Comparison of ENCODE assay signal across 11 cellular contexts in the genomic region with DNA sequence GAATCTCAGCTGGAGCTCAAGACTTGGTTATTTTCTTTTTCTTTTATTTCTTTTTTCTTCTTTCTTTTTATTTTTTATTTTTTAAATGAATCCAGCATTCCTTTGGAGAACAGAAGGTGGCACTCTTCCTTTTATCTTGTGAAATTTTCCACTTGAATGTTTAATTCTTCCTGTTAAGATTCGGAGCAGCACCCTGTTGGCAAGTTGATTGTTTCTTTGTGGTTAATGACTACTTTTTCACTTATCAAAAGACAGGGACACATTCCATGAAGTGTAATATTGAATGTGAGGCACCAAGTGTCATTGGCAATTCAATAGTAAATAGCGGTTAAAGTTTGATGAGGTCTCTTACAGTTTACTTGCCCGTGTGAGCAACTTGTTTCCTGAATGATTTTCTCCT.
DNase-seq lines count a peak whose midpoint lies in the region; ATAC-seq and TF ChIP-seq lines count a peak whose summit lies in the region.
"Had no signal": no experiment of that assay in that cellular context is flagged by ENCODE, and none has a peak within 500 bp of the region (broad histone marks: within the 10 kb centered on the region; RNA-seq: fewer than 3 reads in every experiment).

No MANE protein-coding gene starts in this region.

- TF ChIP-seq CTCF in BE2C (IDR thresholded peaks at IDR 0.05; ENCODE audit: low read depth, low read length) (peak; percentile 38), VCaP (conservative IDR thresholded peaks at IDR 0.05) (peak; percentile 84)

- H3K27ac ChIP-seq in VCaP (no peak overlapping the region), iPS DF 6.9 (ENCODE audit: low read length) (no peak overlapping the region)

- H3K4me1 Mint-ChIP-seq in activated T-cell treated with anti-CD3 and anti-CD28 coated beads, Interleukin-2, amount 50 U/mL, for 4 hours (ENCODE audit: low read depth): no peaks in the 10 kb centered on the region
- H3K4me1 Mint-ChIP-seq: memory B cell had no signal

- no peak for DNase-seq in BE2C
- DNase-seq in Kasumi-1 (lab: John Stamatoyannopoulos, UW): peak; percentile 15 to 46
- peak; percentile 16 for DNase-seq in iPS DF 6.9 (ENCODE audit: low read depth, low spot score)
- no peak for DNase-seq in germinal center (ENCODE audit: low spot score)
- no peak for DNase-seq in DMS114 treated with DMSO at 0.1 percent for 48 hours (lab: John Stamatoyannopoulos, UW; ENCODE audit: unreplicated experiment)
- DNase-seq in stimulated activated CD4-positive, alpha-beta T cell treated with anti-CD3 and anti-CD28 coated beads, Interleukin-4, amount 100 ng/mL, for 24 hours: no peak
- DNase-seq in activated T-cell treated with anti-CD3 and anti-CD28 coated beads, Interleukin-2, amount 50 U/mL, for 4 hours: no peak
- DNase-seq: DND-41; stimulated activated CD4-positive, alpha-beta T cell treated with anti-CD3 and anti-CD28 coated beads, Interleukin-2, amount 100 ng/mL, for 48 hours had no signal

- no peaks in the 10 kb centered on the region for H3K9me3 Mint-ChIP-seq in activated T-cell treated with anti-CD3 and anti-CD28 coated beads, Interleukin-2, amount 50 U/mL, for 4 hours

- no peak for ATAC-seq in activated T-cell treated with anti-CD3 and anti-CD28 coated beads, Interleukin-2, amount 50 U/mL, for 4 hours

- H3K4me1 ChIP-seq in BE2C: peaks cover 18% of the 10 kb centered on the region
- H3K4me1 ChIP-seq in iPS DF 6.9 (ENCODE audit: control insufficient read depth, insufficient read depth, low read length): no peaks in the 10 kb centered on the region

- no peak overlapping the region for H3K4me3 Mint-ChIP-seq in activated T-cell treated with anti-CD3 and anti-CD28 coated beads, Interleukin-2, amount 50 U/mL, for 4 hours
- H3K4me3 Mint-ChIP-seq: memory B cell had no signal

- WGBS in iPS DF 6.9 (ENCODE audit: insufficient coverage, insufficient read length): no CpG with 5 or more reads among the region's 3 CpGs

- peaks cover 5% of the 10 kb centered on the region for H3K27me3 Mint-ChIP-seq in activated T-cell treated with anti-CD3 and anti-CD28 coated beads, Interleukin-2, amount 50 U/mL, for 4 hours (ENCODE audit: low read depth)
- H3K27me3 Mint-ChIP-seq: memory B cell had no signal

- H3K4me3 ChIP-seq in BE2C (ENCODE audit: low read depth, low read length): no peak overlapping the region
- H3K4me3 ChIP-seq in iPS DF 6.9 (ENCODE audit: low read length): no peak overlapping the region

- H3K36me3 ChIP-seq in BE2C (no peaks in the 10 kb centered on the region), iPS DF 6.9 (ENCODE audit: control insufficient read depth, insufficient read depth, low read length) (no peaks in the 10 kb centered on the region)

- H3K9me3 ChIP-seq in BE2C: no peaks in the 10 kb centered on the region
- no peaks in the 10 kb centered on the region for H3K9me3 ChIP-seq in iPS DF 6.9 (ENCODE audit: control insufficient read depth, insufficient read depth, low read length)

- H3K27me3 ChIP-seq in BE2C: no peaks in the 10 kb centered on the region
- H3K27me3 ChIP-seq in iPS DF 6.9 (ENCODE audit: control insufficient read depth, insufficient read depth, low read length): no peaks in the 10 kb centered on the region

- no peaks in the 10 kb centered on the region for H3K36me3 Mint-ChIP-seq in activated T-cell treated with anti-CD3 and anti-CD28 coated beads, Interleukin-2, amount 50 U/mL, for 4 hours (ENCODE audit: insufficient read depth)
- H3K36me3 Mint-ChIP-seq: memory B cell had no signal

Comparison
In these comparisons a context has a peak if more than half of its experiments do, and no peak if none do; other contexts are left out.
1. DNase-seq: peak in Kasumi-1 (2 of 2) and iPS DF 6.9 (single experiment); none in BE2C (single experiment), germinal center (single experiment), DMS114 treated with DMSO at 0.1 percent for 48 hours (single experiment), stimulated activated CD4-positive, alpha-beta T cell treated with anti-CD3 and anti-CD28 coated beads, Interleukin-4, amount 100 ng/mL, for 24 hours (single experiment) and activated T-cell treated with anti-CD3 and anti-CD28 coated beads, Interleukin-2, amount 50 U/mL, for 4 hours (single experiment).